24 cellular contexts compared by ENCODE assay signal in genomic region chr6:83472767-83473166, GRCh38. TPM values are rescaled to one million over a fixed set of nuclear protein-coding genes. Genes with fewer than 3 reads are reported as not detected.
"Had no signal": no experiment of that assay in that cellular context is flagged by ENCODE, and none has a peak within 500 bp of the region (broad histone marks: within the 10 kb centered on the region; RNA-seq: fewer than 3 reads in every experiment).

No MANE protein-coding gene starts in this region.

- H3K27ac Mint-ChIP-seq: activated B cell treated with CpG ODN at 0.5 μM for 24 hours; activated CD4-positive, alpha-beta memory T cell treated with anti-CD3 and anti-CD28 coated beads for 36 hours; activated CD4-positive, alpha-beta T cell treated with anti-CD3 and anti-CD28 coated beads, Interleukin-2, amount 10 ng/mL, durations not matched to agents 24 days and 14 days; activated naive CD4-positive, alpha-beta T cell treated with anti-CD3 and anti-CD28 coated beads for 36 hours; activated naive CD8-positive, alpha-beta T cell; brain; T-cell had no signal

- H3K4me2 ChIP-seq: KMS-11 had no signal

- H3K27ac ChIP-seq: KMS-11, SK-N-MC had no signal

- H3K9me3 Mint-ChIP-seq: activated B cell treated with CpG ODN at 0.5 μM for 24 hours; activated CD4-positive, alpha-beta memory T cell treated with anti-CD3 and anti-CD28 coated beads for 36 hours; activated CD4-positive, alpha-beta T cell treated with anti-CD3 and anti-CD28 coated beads, Interleukin-2, amount 10 ng/mL, durations not matched to agents 24 days and 14 days; activated naive CD4-positive, alpha-beta T cell treated with anti-CD3 and anti-CD28 coated beads for 36 hours; activated T-cell treated with anti-CD3 and anti-CD28 coated beads, Interleukin-2, amount 50 U/mL, for 4 hours; brain; T-cell had no signal

- H3K9ac ChIP-seq: KMS-11 had no signal

- H3K27me3 Mint-ChIP-seq: activated B cell treated with CpG ODN at 0.5 μM for 24 hours, brain had no signal

- DNase-seq: activated B cell treated with CpG ODN at 0.5 μM for 24 hours; activated CD4-positive, alpha-beta memory T cell treated with anti-CD3 and anti-CD28 coated beads for 36 hours; activated CD4-positive, alpha-beta T cell treated with anti-CD3 and anti-CD28 coated beads for 1 hour; activated CD4-positive, alpha-beta T cell treated with anti-CD3 and anti-CD28 coated beads, Interleukin-2, amount 10 ng/mL, durations not matched to agents 24 days and 14 days; activated CD8-positive, alpha-beta memory T cell treated with anti-CD3 and anti-CD28 coated beads for 24 hours; activated gamma-delta T cell; activated naive CD4-positive, alpha-beta T cell treated with anti-CD3 and anti-CD28 coated beads for 36 hours; activated T-cell treated with anti-CD3 and anti-CD28 coated beads, Interleukin-2, amount 50 U/mL, for 4 hours; NCI-H1092; NCI-H1436; NCI-H1694 treated with DMSO at 0.1 percent for 48 hours; NCI-H2029 treated with DMSO at 0.1 percent for 48 hours; NCI-H345; NCI-H510A; NCI-H526 treated with DMSO at 0.1 percent for 48 hours; PC-3; T-cell; T-helper 2 cell; T1000 had no signal

- H3K36me3 Mint-ChIP-seq: activated CD4-positive, alpha-beta memory T cell treated with anti-CD3 and anti-CD28 coated beads for 36 hours; activated naive CD8-positive, alpha-beta T cell; brain; T-cell had no signal

- H3K4me3 Mint-ChIP-seq: activated B cell treated with CpG ODN at 0.5 μM for 24 hours; activated CD4-positive, alpha-beta memory T cell treated with anti-CD3 and anti-CD28 coated beads for 36 hours; activated CD4-positive, alpha-beta T cell treated with anti-CD3 and anti-CD28 coated beads, Interleukin-2, amount 10 ng/mL, durations not matched to agents 24 days and 14 days; activated naive CD4-positive, alpha-beta T cell treated with anti-CD3 and anti-CD28 coated beads for 36 hours; activated naive CD8-positive, alpha-beta T cell; activated T-cell treated with anti-CD3 and anti-CD28 coated beads, Interleukin-2, amount 50 U/mL, for 4 hours; brain; T-cell had no signal

- H3K4me3 ChIP-seq: SK-N-MC had no signal

- ATAC-seq: activated T-cell treated with anti-CD3 and anti-CD28 coated beads, Interleukin-2, amount 50 U/mL, for 4 hours; PC-3; T-cell had no signal

- H3K4me1 Mint-ChIP-seq: activated B cell treated with CpG ODN at 0.5 μM for 24 hours; activated CD4-positive, alpha-beta T cell treated with anti-CD3 and anti-CD28 coated beads, Interleukin-2, amount 10 ng/mL, durations not matched to agents 24 days and 14 days; T-cell had no signal

RNA-seq across cellular contexts. Expression of gene PRSS35, which starts 39.6 kb away (rescaled TPM):
- total RNA-seq: activated B cell treated with CpG ODN at 0.5 μM for 24 hours; activated CD4-positive, alpha-beta memory T cell treated with anti-CD3 and anti-CD28 coated beads for 36 hours; activated CD4-positive, alpha-beta T cell treated with anti-CD3 and anti-CD28 coated beads, Interleukin-2, amount 10 ng/mL, durations not matched to agents 24 days and 14 days; activated naive CD4-positive, alpha-beta T cell treated with anti-CD3 and anti-CD28 coated beads for 36 hours; activated T-cell treated with anti-CD3 and anti-CD28 coated beads, Interleukin-2, amount 50 U/mL, for 4 hours; MCF 10A had no signal

RNA-seq across cellular contexts. Expression of gene ME1, which starts 41.9 kb away (rescaled TPM):
- total RNA-seq: activated B cell treated with CpG ODN at 0.5 μM for 24 hours; activated CD4-positive, alpha-beta T cell treated with anti-CD3 and anti-CD28 coated beads, Interleukin-2, amount 10 ng/mL, durations not matched to agents 24 days and 14 days; activated naive CD4-positive, alpha-beta T cell treated with anti-CD3 and anti-CD28 coated beads for 36 hours had no signal
